Comparison of ENCODE assay signal across 23 cellular contexts in the genomic region with DNA sequence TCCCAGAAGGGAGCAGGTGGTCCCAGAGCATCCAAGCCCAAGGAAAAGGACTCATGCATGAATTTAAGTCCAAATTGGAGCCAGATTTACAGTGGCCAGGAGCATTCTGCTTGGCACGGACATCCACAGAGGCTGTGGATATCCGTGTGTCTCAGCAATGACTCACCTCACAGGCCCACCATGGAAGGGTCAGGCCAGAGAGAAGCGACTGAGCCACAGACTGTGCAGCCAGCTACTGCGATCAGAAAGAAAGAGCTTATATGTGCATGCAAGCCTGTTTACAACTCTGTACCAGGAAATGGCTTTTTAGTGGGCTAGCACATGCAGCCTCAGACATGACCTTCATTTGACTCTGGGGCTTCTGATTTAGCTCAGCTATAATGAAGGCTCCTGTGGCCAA.
DNase-seq lines count a peak whose midpoint lies in the region; ATAC-seq and TF ChIP-seq lines count a peak whose summit lies in the region.
"Had no signal": no experiment of that assay in that cellular context is flagged by ENCODE, and none has a peak within 500 bp of the region (broad histone marks: within the 10 kb centered on the region; RNA-seq: fewer than 3 reads in every experiment).

No MANE protein-coding gene starts in this region.

- CTCF ChIA-PET in BJ (lab: Yijun Ruan, JAX) = interaction anchor here (1.6 kb wide), 1 partner anchor 192 kb away, joined by 5 read pairs; no protein-coding TSS in a partner anchor

- no peaks in the 10 kb centered on the region for H3K36me3 ChIP-seq in BJ (ENCODE audit: control insufficient read depth, insufficient read depth, low read length)
- H3K36me3 ChIP-seq: cardiac muscle cell, right lobe of liver, thoracic aorta had no signal

- POLR2A ChIA-PET in BJ (lab: Charles Lee) = interaction anchor here (0.5 kb wide), 1 partner anchor 261 kb away, joined by 4 read pairs; no protein-coding TSS in a partner anchor

- no peak overlapping the region for H3K4me3 ChIP-seq in BJ (ENCODE audit: low read depth, low read length)
- H3K4me3 ChIP-seq: cardiac muscle cell, right lobe of liver, thoracic aorta had no signal

- no peaks in the 10 kb centered on the region for H3K27me3 ChIP-seq in BJ (ENCODE audit: control insufficient read depth, insufficient read depth, low read length)
- H3K27me3 ChIP-seq: cardiac muscle cell, right lobe of liver had no signal

- peak; percentile 70 for DNase-seq in BJ (ENCODE audit: low read depth)
- DNase-seq in NCI-H226 = peak; percentile 2
- peak; percentile 18 for DNase-seq in cerebellum (ENCODE audit: low spot score)
- DNase-seq in lung microvascular endothelial cell (ENCODE audit: low read depth in 2 of 2) = peak; percentile 29 to 49
- no peak for DNase-seq in left lobe of liver (ENCODE audit: low spot score)
- no peak for DNase-seq in caudate nucleus (lab: John Stamatoyannopoulos, UW)
- no peak for DNase-seq in UCSD-AML1 (lab: John Stamatoyannopoulos, UW; ENCODE audit: unreplicated experiment)
- DNase-seq: activated CD4-positive, alpha-beta T cell treated with anti-CD3 and anti-CD28 coated beads, Interleukin-2, amount 10 ng/mL, durations not matched to agents 24 days and 14 days; activated naive CD8-positive, alpha-beta T cell treated with anti-CD3 and anti-CD28 coated beads, Interleukin-2, amount 10 ng/mL, durations not matched to agents 7 days and 5 days; CD8-positive, alpha-beta T cell; effector CD4-positive, alpha-beta T cell; glutamatergic neuron; left cardiac atrium; natural killer cell; NCI-H187; NCI-H774; right lobe of liver; SHP77; T-cell had no signal

- TF ChIP-seq CTCF in BJ (IDR thresholded peaks at IDR 0.05; ENCODE audit: insufficient read depth, low read depth, low read length) = no peak

- ATAC-seq in GM18858 (IDR thresholded peaks at IDR 0.05; ENCODE audit: unreplicated experiment) = no peak
- no peak for ATAC-seq in left lobe of liver
- ATAC-seq: CD8-positive, alpha-beta T cell; left cardiac atrium; natural killer cell; right lobe of liver; T-cell had no signal

- H3K27ac ChIP-seq in caudate nucleus (ENCODE audit: low read depth, low read length) = no peak overlapping the region
- H3K27ac ChIP-seq: cardiac muscle cell, parathyroid adenoma, right lobe of liver, thoracic aorta had no signal

Comparison
In these comparisons a context has a peak if more than half of its experiments do, and no peak if none do; other contexts are left out.
1. DNase-seq: peak in BJ (single experiment), NCI-H226 (single experiment), cerebellum (single experiment) and lung microvascular endothelial cell (2 of 2); none in left lobe of liver (single experiment), caudate nucleus (0 of 61) and UCSD-AML1 (single experiment).